Comparison of ENCODE assay signal across 1 cellular context in the genomic region with DNA sequence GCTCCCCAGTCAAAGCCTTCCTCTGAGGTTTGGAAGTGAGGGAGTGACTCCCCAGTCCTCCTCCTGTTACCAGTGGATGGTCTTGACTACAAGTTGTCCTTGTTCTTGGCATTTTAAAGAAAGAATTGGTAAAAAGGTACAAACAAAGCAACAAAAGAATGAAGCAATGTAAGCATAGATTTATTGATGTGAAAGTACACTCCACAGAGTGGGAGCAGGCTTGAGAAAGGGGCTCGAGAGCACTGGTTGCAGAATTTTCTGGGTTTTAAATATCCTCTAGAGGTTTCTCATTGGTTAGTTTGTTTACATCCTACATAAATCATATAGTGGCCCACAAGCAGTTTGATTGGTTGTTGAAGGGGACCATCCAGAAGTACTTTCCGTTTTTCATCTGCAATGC.
A peak's percentile ranks its signal among the peaks of the same experiment; 100 is the strongest.
TF ChIP-seq lines count a peak whose summit lies in the region.

No MANE protein-coding gene starts in this region.

TF ChIP-seq in HepG2, 621 proteins besides CTCF, POLR2A, EP300 and RAD21:
- TF ChIP-seq SMAD1 (CRISPR knock-in tag; IDR thresholded peaks at IDR 0.05; ENCODE audit: borderline replicate concordance, low read depth) (no peak), MYNN (CRISPR knock-in tag; IDR thresholded peaks at IDR 0.05; ENCODE audit: low read depth) (no peak), THAP8 (CRISPR knock-in tag; IDR thresholded peaks at IDR 0.05; ENCODE audit: borderline replicate concordance) (no peak), RORA (CRISPR knock-in tag; IDR thresholded peaks at IDR 0.05) (no peak), ZNF20 (CRISPR knock-in tag; IDR thresholded peaks at IDR 0.05) (peak; percentile 94)
